24 cellular contexts compared by ENCODE assay signal in the genomic region with DNA sequence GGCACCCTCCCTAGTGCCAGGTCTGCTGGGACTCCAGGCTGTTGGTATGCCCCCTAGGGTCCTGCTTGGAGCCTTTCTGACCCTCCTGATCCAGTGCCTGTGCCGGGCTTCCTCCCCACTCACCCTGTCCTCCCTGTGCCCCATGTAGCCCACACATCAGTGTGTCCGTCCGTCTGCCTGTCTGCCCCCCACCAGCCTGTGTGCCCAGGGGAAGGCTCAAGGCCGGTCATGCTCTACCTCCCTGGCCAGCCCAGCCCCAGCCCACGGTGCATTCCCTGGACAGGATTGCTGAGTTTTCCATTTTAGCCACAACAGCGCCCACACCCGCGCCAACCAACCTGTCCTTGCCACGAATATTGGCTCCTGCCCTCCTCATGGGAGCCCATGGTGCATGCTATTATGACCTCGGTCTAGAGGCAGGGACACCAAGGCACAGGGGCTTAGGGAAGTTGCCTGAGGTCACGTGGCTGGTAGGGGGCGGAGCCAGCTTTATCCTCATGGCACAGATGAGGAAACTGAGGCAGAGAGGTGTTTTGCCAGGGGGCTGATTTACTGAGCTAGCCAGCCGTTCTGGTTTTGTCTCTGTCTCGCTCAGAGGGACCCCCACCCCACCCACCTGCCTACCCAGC.
"Had no signal": no experiment of that assay in that cellular context is flagged by ENCODE, and none has a peak within 500 bp of the region (broad histone marks: within the 10 kb centered on the region; RNA-seq: fewer than 3 reads in every experiment).

No MANE protein-coding gene starts in this region.

- H3K27ac ChIP-seq: ascending aorta, brain microvascular endothelial cell, left lung, sigmoid colon, thyroid gland had no signal

- H3K4me3 ChIP-seq: ascending aorta, left lung, mucosa of descending colon, sigmoid colon, smooth muscle cell, thyroid gland had no signal

- H3K36me3 Mint-ChIP-seq: activated naive CD4-positive, alpha-beta T cell treated with anti-CD3 and anti-CD28 coated beads, Interleukin-2, amount 50 U/mL, for 24 hours had no signal

- DNase-seq: activated CD4-positive, alpha-beta T cell treated with anti-CD3 and anti-CD28 coated beads, Interleukin-2, amount 10 ng/mL, durations not matched to agents 7 days and 5 days; activated CD8-positive, alpha-beta T cell treated with anti-CD3 and anti-CD28 coated beads for 36 hours; activated gamma-delta T cell treated with Interleukin-2 at 50 U/mL for 16 hours; brain microvascular endothelial cell; caudate nucleus; effector memory CD8-positive, alpha-beta T cell; foreskin melanocyte; kidney glomerular epithelial cell; left lung; mesenchymal stem cell; mucosa of descending colon; occipital lobe; sigmoid colon; stimulated activated CD4-positive, alpha-beta T cell treated with anti-CD3 and anti-CD28 coated beads, Interleukin-15, amount 100 ng/mL, for 24 hours; stimulated activated CD8-positive, alpha-beta memory T cell treated with anti-CD3 and anti-CD28 coated beads, Interleukin-4, amount 100 ng/mL, for 48 hours; stimulated activated naive CD4-positive, alpha-beta T cell treated with Interleukin-2 at 50 U/mL for 16 hours; thyroid gland had no signal

- H3K4me3 Mint-ChIP-seq: activated CD4-positive, alpha-beta T cell treated with anti-CD3 and anti-CD28 coated beads, Interleukin-2, amount 10 ng/mL, durations not matched to agents 7 days and 5 days; activated CD8-positive, alpha-beta T cell treated with anti-CD3 and anti-CD28 coated beads for 36 hours; activated naive CD4-positive, alpha-beta T cell treated with anti-CD3 and anti-CD28 coated beads, Interleukin-2, amount 50 U/mL, for 24 hours; effector memory CD8-positive, alpha-beta T cell had no signal

- H3K27ac Mint-ChIP-seq: activated CD4-positive, alpha-beta T cell treated with anti-CD3 and anti-CD28 coated beads, Interleukin-2, amount 10 ng/mL, durations not matched to agents 7 days and 5 days; activated CD8-positive, alpha-beta T cell treated with anti-CD3 and anti-CD28 coated beads for 36 hours; activated naive CD4-positive, alpha-beta T cell treated with anti-CD3 and anti-CD28 coated beads, Interleukin-2, amount 50 U/mL, for 24 hours had no signal

- ATAC-seq: activated CD4-positive, CD25-positive, alpha-beta regulatory T cell treated with anti-CD3 and anti-CD28 coated beads, Interleukin-2, amount 50 U/mL, for 24 hours; activated CD8-positive, alpha-beta T cell treated with anti-CD3 and anti-CD28 coated beads for 36 hours; effector memory CD8-positive, alpha-beta T cell; esophagus mucosa; left lung; mucosa of descending colon had no signal

- H3K9me3 ChIP-seq: ascending aorta, left lung, mucosa of descending colon, sigmoid colon, thyroid gland had no signal

- FAIRE-seq: colon, endothelial cell of umbilical vein had no signal

- H3K4me2 ChIP-seq: smooth muscle cell had no signal

- H3K27me3 ChIP-seq: ascending aorta, brain microvascular endothelial cell, left lung, sigmoid colon, thyroid gland had no signal

- H3K36me3 ChIP-seq: ascending aorta, brain microvascular endothelial cell, left lung, sigmoid colon, thyroid gland had no signal

- H3K9me3 Mint-ChIP-seq: activated CD4-positive, alpha-beta T cell treated with anti-CD3 and anti-CD28 coated beads, Interleukin-2, amount 10 ng/mL, durations not matched to agents 7 days and 5 days; activated CD8-positive, alpha-beta T cell treated with anti-CD3 and anti-CD28 coated beads for 36 hours; activated naive CD4-positive, alpha-beta T cell treated with anti-CD3 and anti-CD28 coated beads, Interleukin-2, amount 50 U/mL, for 24 hours; effector memory CD8-positive, alpha-beta T cell had no signal

- H3K27me3 Mint-ChIP-seq: activated CD4-positive, alpha-beta T cell treated with anti-CD3 and anti-CD28 coated beads, Interleukin-2, amount 10 ng/mL, durations not matched to agents 7 days and 5 days; activated CD8-positive, alpha-beta T cell treated with anti-CD3 and anti-CD28 coated beads for 36 hours; activated naive CD4-positive, alpha-beta T cell treated with anti-CD3 and anti-CD28 coated beads, Interleukin-2, amount 50 U/mL, for 24 hours; effector memory CD8-positive, alpha-beta T cell had no signal
